In the genomic region with DNA sequence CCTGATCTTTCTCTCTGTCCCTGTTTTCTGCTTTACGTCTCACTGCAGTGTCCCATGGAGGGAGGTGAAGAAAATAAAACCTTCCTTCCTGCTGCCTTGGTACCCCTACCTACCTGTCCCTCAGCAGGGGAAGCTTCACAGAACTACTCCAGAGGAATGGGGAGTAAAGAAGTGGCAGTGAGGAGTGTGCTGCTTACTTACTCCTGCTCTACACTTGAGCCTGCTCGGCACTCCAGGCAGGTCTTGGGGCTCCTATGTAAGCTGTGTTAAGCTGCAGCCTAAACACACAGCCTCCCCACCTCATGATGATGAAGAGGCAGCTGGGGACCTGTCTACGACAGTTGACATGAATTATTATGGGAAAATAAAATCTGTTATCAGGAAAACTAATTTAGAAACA, we compare ENCODE assay signal across 16 cellular contexts.
A peak's percentile ranks its signal among the peaks of the same experiment; 100 is the strongest.
DNase-seq lines count a peak whose midpoint lies in the region; ATAC-seq, FAIRE-seq and TF ChIP-seq lines count a peak whose summit lies in the region.
"Had no signal": no experiment of that assay in that cellular context is flagged by ENCODE, and none has a peak within 500 bp of the region (broad histone marks: within the 10 kb centered on the region; RNA-seq: fewer than 3 reads in every experiment).

No MANE protein-coding gene starts in this region.

- TF ChIP-seq CTCF in HepG2 (CRISPR knock-in tag; IDR thresholded peaks at IDR 0.05) (no peak), right lobe of liver (IDR thresholded peaks at IDR 0.05) (no peak), mesothelial cell of epicardium (IDR thresholded peaks at IDR 0.05; ENCODE audit: unreplicated experiment) (no peak), smooth muscle cell (IDR thresholded peaks at IDR 0.05; ENCODE audit: borderline replicate concordance, insufficient read depth, poor library complexity, severe bottlenecking) (no peak)

- H3K4me3 ChIP-seq in HepG2 (replicated peaks in 1 of 3; ENCODE audit: insufficient read depth in 1 of 3, low read depth in 2 of 3, low read length in 3 of 3) (no peak overlapping the region), right lobe of liver (no peak overlapping the region), smooth muscle cell (no peak overlapping the region)
- H3K4me3 ChIP-seq: BLaER1 treated with 17β-estradiol and CSF1 and Interleukin-3, amounts not matched to agents 10 nM and 100 nM had no signal

- in situ Hi-C loops in HepG2 (cut with HindIII; ENCODE audit: extremely low pct_ligation_motif_present, low pct_unique_long_range_greater_than_20kb): no loop called here

- POLR2A ChIA-PET in HepG2 (lab: Yijun Ruan, JAX): no interaction called here

- H3K4me1 ChIP-seq in HepG2 (ENCODE audit: insufficient read depth, low read length) (no peaks in the 10 kb centered on the region), right lobe of liver (no peaks in the 10 kb centered on the region), smooth muscle cell (ENCODE audit: low read depth) (no peaks in the 10 kb centered on the region)
- H3K4me1 ChIP-seq: BLaER1 treated with 17β-estradiol and CSF1 and Interleukin-3, amounts not matched to agents 10 nM and 100 nM had no signal

- H3F3A ChIP-seq in smooth muscle cell (ENCODE audit: low read depth): peaks cover 25% of the 10 kb centered on the region

- no TSS peak for BruUV-seq in HepG2 (replicated peaks; lab: Mats Ljungman, UMichigan)

- H3K27me3 ChIP-seq in HepG2 (ENCODE audit: control insufficient read depth in 1 of 2, insufficient read depth in 2 of 2, low read length in 2 of 2): no peaks in the 10 kb centered on the region
- H3K27me3 ChIP-seq in right lobe of liver: no peaks in the 10 kb centered on the region
- no peaks in the 10 kb centered on the region for H3K27me3 ChIP-seq in smooth muscle cell (ENCODE audit: low read depth)
- H3K27me3 ChIP-seq: BLaER1 treated with 17β-estradiol and CSF1 and Interleukin-3, amounts not matched to agents 10 nM and 100 nM had no signal

- peaks cover 5% of the 10 kb centered on the region for H3K79me2 ChIP-seq in HepG2 (ENCODE audit: insufficient read depth, low read length)
- peaks cover 20% of the 10 kb centered on the region for H3K79me2 ChIP-seq in smooth muscle cell (ENCODE audit: low read depth)

- FAIRE-seq in HepG2 (lab: Jason Lieb, UNC) (no peak), GM19239 (lab: Jason Lieb, UNC) (no peak)
- FAIRE-seq: GM12891, H1 had no signal

- H3K4me1 Mint-ChIP-seq in mesothelial cell of epicardium: no peaks in the 10 kb centered on the region

- no peaks in the 10 kb centered on the region for H3K27me3 Mint-ChIP-seq in mesothelial cell of epicardium (ENCODE audit: low read depth)
- H3K27me3 Mint-ChIP-seq: CD4-positive, alpha-beta T cell had no signal

- H3K27ac Mint-ChIP-seq in mesothelial cell of epicardium: peak overlapping the region; percentile 2
- H3K27ac Mint-ChIP-seq: CD4-positive, alpha-beta T cell had no signal

- no peak for TF ChIP-seq POLR2A in HepG2 (IDR thresholded peaks at IDR 0.05; ENCODE audit: insufficient read depth in 1 of 2, low read depth in 2 of 2, low read length in 2 of 2)
- no peak for TF ChIP-seq POLR2A in right lobe of liver (IDR thresholded peaks at IDR 0.05)

- CTCF ChIA-PET in HepG2 (lab: Yijun Ruan, JAX; ENCODE audit: low intra/inter-chr PET ratio, low total read pairs): no interaction called here

- whole genome bisulfite sequencing in HepG2 (ENCODE audit: low lambda C conversion rate): 96% methylated on average over 3 of the region's 3 CpGs
- 100% methylated on average over 2 of the region's 3 CpGs for WGBS in right lobe of liver (ENCODE audit: insufficient coverage, low coverage, low lambda C conversion rate, missing lambda C conversion rate)
- WGBS in smooth muscle cell (ENCODE audit: low lambda C conversion rate): 90% methylated on average over 3 of the region's 3 CpGs

- H3K36me3 ChIP-seq in HepG2 (replicated peaks in 1 of 2; ENCODE audit: control insufficient read depth in 1 of 2, insufficient read depth in 2 of 2, low read length in 2 of 2) (peaks cover 28 to 85% of the 10 kb centered on the region in 2 experiments), right lobe of liver (peaks cover 0 to 50% (median 13%) of the 10 kb centered on the region in 4 donors), smooth muscle cell (ENCODE audit: low read depth) (peaks cover 29% of the 10 kb centered on the region)

- no peak for TF ChIP-seq EP300 in HepG2 (IDR thresholded peaks at IDR 0.05; ENCODE audit: low read depth in 2 of 2, low read length in 2 of 2)
- no peak for TF ChIP-seq EP300 in HepG2 (CRISPR knock-in tag; IDR thresholded peaks at IDR 0.05; ENCODE audit: borderline replicate concordance)

- peaks cover 43% of the 10 kb centered on the region for H3K36me3 Mint-ChIP-seq in mesothelial cell of epicardium

- TF ChIP-seq RAD21 in HepG2 (CRISPR knock-in tag; IDR thresholded peaks at IDR 0.05): no peak

- intact Hi-C loops in HepG2 (cut with micrococcal nuclease; ENCODE audit: unreplicated experiment): no loop called here
- intact Hi-C loops in right lobe of liver (cut with DNase I): no loop called here

- H2AFZ ChIP-seq in HepG2 (ENCODE audit: low read length): no peak overlapping the region
- no peak overlapping the region for H2AFZ ChIP-seq in smooth muscle cell (ENCODE audit: low read depth)

- H4K20me1 ChIP-seq in HepG2 (ENCODE audit: insufficient read depth, low read length): no peaks in the 10 kb centered on the region; the same call in none of the 2 replicates
- peaks cover 9% of the 10 kb centered on the region for H4K20me1 ChIP-seq in smooth muscle cell (ENCODE audit: low read depth)
- H4K20me1 ChIP-seq: BLaER1 treated with 17β-estradiol and CSF1 and Interleukin-3, amounts not matched to agents 10 nM and 100 nM had no signal

- H3K4me2 ChIP-seq in HepG2 (ENCODE audit: low read depth, low read length) (no peak overlapping the region), smooth muscle cell (no peak overlapping the region)
- H3K4me2 ChIP-seq: BLaER1 treated with 17β-estradiol and CSF1 and Interleukin-3, amounts not matched to agents 10 nM and 100 nM had no signal

- H3K9me3 ChIP-seq in HepG2 (ENCODE audit: low read length): no peaks in the 10 kb centered on the region; the same call in 1 of the 2 replicates
- no peaks in the 10 kb centered on the region for H3K9me3 ChIP-seq in right lobe of liver
- H3K9me3 ChIP-seq in smooth muscle cell (replicated peaks; ENCODE audit: low read depth): peaks cover 15% of the 10 kb centered on the region

- H3K4me3 Mint-ChIP-seq in mesothelial cell of epicardium: no peak overlapping the region
- H3K4me3 Mint-ChIP-seq: CD4-positive, alpha-beta T cell had no signal

- ATAC-seq in HepG2 (peak; percentile 24), right lobe of liver (no peak), SK-N-SH treated with all-trans-retinoic acid at 6 μM for 48 hours (no peak), HG03045 (IDR thresholded peaks at IDR 0.05; ENCODE audit: unreplicated experiment) (no peak), GM21423 (IDR thresholded peaks at IDR 0.05; ENCODE audit: unreplicated experiment) (no peak)
- ATAC-seq: HCT116 had no signal

- H3K27ac ChIP-seq in HepG2 (ENCODE audit: extremely low read length, insufficient read depth, low read length): no peak overlapping the region
- H3K27ac ChIP-seq in right lobe of liver: no peak overlapping the region
- no peak overlapping the region for H3K27ac ChIP-seq in smooth muscle cell (ENCODE audit: low read depth)
- H3K27ac ChIP-seq: BLaER1 treated with 17β-estradiol and CSF1 and Interleukin-3, amounts not matched to agents 10 nM and 100 nM had no signal

- H3K9ac ChIP-seq in HepG2 (ENCODE audit: insufficient read depth, low read depth, low read length) (no peak overlapping the region), smooth muscle cell (ENCODE audit: low read depth) (no peak overlapping the region)
- H3K9ac ChIP-seq: BLaER1 treated with 17β-estradiol and CSF1 and Interleukin-3, amounts not matched to agents 10 nM and 100 nM had no signal

- H3K9me3 Mint-ChIP-seq in mesothelial cell of epicardium: peaks cover 22% of the 10 kb centered on the region

- no peak for DNase-seq in HepG2 (ENCODE audit: low spot score)
- DNase-seq in right lobe of liver: no peak
- DNase-seq in mesothelial cell of epicardium (ENCODE audit: low spot score in 2 of 2, unreplicated experiment in 2 of 2): no peak
- no peak for DNase-seq in GM19239 (ENCODE audit: insufficient read length, low spot score)
- no peak for DNase-seq in smooth muscle cell (lab: John Stamatoyannopoulos, UW; ENCODE audit: unreplicated experiment)
- DNase-seq: 8988T; CD4-positive, alpha-beta T cell; DMS79 treated with DMSO at 0.1 percent for 48 hours; EL had no signal

TF ChIP-seq in HepG2, 621 proteins besides CTCF, POLR2A, EP300 and RAD21:
- TF ChIP-seq POLR2G (IDR thresholded peaks at IDR 0.05; ENCODE audit: low read depth, low read length): 0 out of 2 replicates have a peak, but pooled peaks have one; percentile 38
- no peak for TF ChIP-seq FOXK2 (IDR thresholded peaks at IDR 0.05)
- no peak for TF ChIP-seq ARHGAP35 (CRISPR knock-in tag; IDR thresholded peaks at IDR 0.05; ENCODE audit: borderline replicate concordance)
- peak; percentile 26; the same call in 1 of the 2 replicates for TF ChIP-seq POLR2AphosphoS5 (IDR thresholded peaks at IDR 0.05; ENCODE audit: low read depth, low read length)
- peak; percentile 97 for TF ChIP-seq RBM22 (optimal IDR thresholded peaks at IDR 0.05; ENCODE audit: low read length)
- TF ChIP-seq SMAD9 (CRISPR knock-in tag; IDR thresholded peaks at IDR 0.05): no peak
TF ChIP-seq in HepG2: peak in this region for 3.

TF ChIP-seq in SK-N-SH treated with all-trans-retinoic acid at 6 μM for 48 hours, 23 proteins besides CTCF, POLR2A, EP300 and RAD21:
- TF ChIP-seq ZFP3 (CRISPR knock-in tag; IDR thresholded peaks at IDR 0.05) (0 out of 2 replicates have a peak, but pooled peaks have one; percentile 47), SNAI2 (CRISPR knock-in tag; IDR thresholded peaks at IDR 0.05) (no peak)
